In the genomic region with DNA sequence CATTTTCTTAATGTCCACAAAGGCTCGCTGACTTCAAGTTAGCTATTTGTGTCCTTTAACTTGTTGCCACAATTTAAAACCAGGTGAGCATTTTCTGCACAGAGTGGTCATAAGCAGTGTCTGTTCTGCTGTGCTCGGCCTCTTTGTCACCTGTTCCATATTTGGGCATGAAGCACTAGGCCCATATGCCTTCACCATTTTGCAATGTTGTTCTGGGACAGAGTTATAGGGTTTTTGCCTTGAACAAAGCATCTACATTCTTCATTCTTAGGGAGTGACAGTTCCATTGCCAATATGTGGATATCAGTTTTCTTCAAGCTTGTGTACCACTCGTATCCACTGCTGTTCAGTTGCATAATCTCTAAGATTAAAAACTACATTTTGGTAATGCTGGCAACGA, we compare ENCODE assay signal across 16 cellular contexts. TPM values are rescaled to one million over a fixed set of nuclear protein-coding genes. Genes with fewer than 3 reads are reported as not detected.
A peak's percentile ranks its signal among the peaks of the same experiment; 100 is the strongest.
DNase-seq lines count a peak whose midpoint lies in the region; ATAC-seq, FAIRE-seq and TF ChIP-seq lines count a peak whose summit lies in the region.
"Had no signal": no experiment of that assay in that cellular context is flagged by ENCODE, and none has a peak within 500 bp of the region (broad histone marks: within the 10 kb centered on the region; RNA-seq: fewer than 3 reads in every experiment).

No MANE protein-coding gene starts in this region.

- no peak overlapping the region for H2BK120ac ChIP-seq in mesenchymal stem cell (ENCODE audit: low read depth, low read length)

- H3K4ac ChIP-seq in mesenchymal stem cell (ENCODE audit: low read depth in 1 of 2, low read length in 2 of 2), result no peak overlapping the region

- FAIRE-seq in HepG2 (lab: Jason Lieb, UNC), result no peak
- FAIRE-seq: A204.1, RCC 7860 had no signal

- no peak overlapping the region for H4K91ac ChIP-seq in mesenchymal stem cell (ENCODE audit: low read length)

- H2AK5ac ChIP-seq in mesenchymal stem cell (ENCODE audit: low read length, severe bottlenecking), result peak overlapping the region; percentile 86

- DNase-seq in HepG2 (ENCODE audit: low spot score) (peak; percentile 13), right lobe of liver (no peak), activated B cell treated with CpG ODN at 0.5 μM for 24 hours (no peak), mesenchymal stem cell (no peak), amniotic stem cell (lab: John Stamatoyannopoulos, UW) (no peak), COLO829 (ENCODE audit: low spot score) (no peak)
- DNase-seq in activated T-cell treated with anti-CD3 and anti-CD28 coated beads, Interleukin-2, amount 50 U/mL, for 48 hours, result no peak
- DNase-seq: CD4-positive, alpha-beta T cell; IMR-90; NCI-H2029; SHP77 had no signal

- H3K27ac ChIP-seq in HepG2 (ENCODE audit: extremely low read length, insufficient read depth, low read length) (no peak overlapping the region), right lobe of liver (no peak overlapping the region), mesenchymal stem cell (ENCODE audit: low read length, poor library complexity, severe bottlenecking) (peak overlapping the region; percentile 37)

- H3K4me2 ChIP-seq in HepG2 (ENCODE audit: low read depth, low read length), result no peak overlapping the region
- no peak overlapping the region for H3K4me2 ChIP-seq in mesenchymal stem cell (ENCODE audit: low read length, poor library complexity, severe bottlenecking)

- ATAC-seq in HepG2 (no peak), right lobe of liver (no peak), activated B cell treated with CpG ODN at 0.5 μM for 24 hours (ENCODE audit: low read depth) (no peak), HG02759 (IDR thresholded peaks at IDR 0.05; ENCODE audit: unreplicated experiment) (no peak)
- ATAC-seq: SK-N-SH treated with all-trans-retinoic acid at 6 μM for 48 hours had no signal

- H2BK12ac ChIP-seq in mesenchymal stem cell (ENCODE audit: low read length in 2 of 2), result no peak overlapping the region

- 89% methylated on average over 4 of the region's 4 CpGs for WGBS in HepG2 (ENCODE audit: low lambda C conversion rate)
- 62% methylated on average over 3 of the region's 4 CpGs for WGBS in right lobe of liver (ENCODE audit: insufficient coverage, low coverage, low lambda C conversion rate, missing lambda C conversion rate)
- WGBS in mesenchymal stem cell, result 88% methylated on average over 3 of the region's 4 CpGs

- H3K9me3 ChIP-seq in HepG2 (ENCODE audit: low read length), result no peaks in the 10 kb centered on the region
- no peaks in the 10 kb centered on the region for H3K9me3 ChIP-seq in right lobe of liver
- no peaks in the 10 kb centered on the region for H3K9me3 ChIP-seq in mesenchymal stem cell (ENCODE audit: control insufficient read depth, low read length)
- H3K9me3 ChIP-seq: HAP-1 had no signal

- H3K27ac Mint-ChIP-seq in activated B cell treated with CpG ODN at 0.5 μM for 24 hours, result peak overlapping the region; percentile 57
- H3K27ac Mint-ChIP-seq: CD4-positive, alpha-beta T cell had no signal

- peaks cover 12% of the 10 kb centered on the region for H3K79me1 ChIP-seq in mesenchymal stem cell (replicated peaks; ENCODE audit: low read length, poor library complexity, severe bottlenecking)

- no peak for TF ChIP-seq CTCF in HepG2 (CRISPR knock-in tag; IDR thresholded peaks at IDR 0.05)
- no peak for TF ChIP-seq CTCF in right lobe of liver (IDR thresholded peaks at IDR 0.05)
- TF ChIP-seq CTCF in activated B cell treated with CpG ODN at 0.5 μM for 24 hours (IDR thresholded peaks at IDR 0.05), result no peak

- in situ Hi-C loops in HepG2 (cut with HindIII; ENCODE audit: extremely low pct_ligation_motif_present, low pct_unique_long_range_greater_than_20kb), result no loop called here

- no peak overlapping the region for H3K23ac ChIP-seq in mesenchymal stem cell (ENCODE audit: low read length in 2 of 2)

- no peak overlapping the region for H2BK5ac ChIP-seq in mesenchymal stem cell (ENCODE audit: low read depth, low read length, poor library complexity, severe bottlenecking)

- no peak overlapping the region for H3K4me3 Mint-ChIP-seq in activated B cell treated with CpG ODN at 0.5 μM for 24 hours
- H3K4me3 Mint-ChIP-seq: CD4-positive, alpha-beta T cell had no signal

- no peak for TF ChIP-seq RAD21 in HepG2 (CRISPR knock-in tag; IDR thresholded peaks at IDR 0.05)

- no peak overlapping the region for H3K4me3 ChIP-seq in HepG2 (replicated peaks in 1 of 3; ENCODE audit: insufficient read depth in 1 of 3, low read depth in 2 of 3, low read length in 3 of 3)
- no peak overlapping the region for H3K4me3 ChIP-seq in right lobe of liver
- no peak overlapping the region for H3K4me3 ChIP-seq in mesenchymal stem cell (ENCODE audit: insufficient read depth in 1 of 2, low read depth in 1 of 2, low read length in 2 of 2)
- H3K4me3 ChIP-seq: HAP-1 had no signal

- no peaks in the 10 kb centered on the region for H3K27me3 Mint-ChIP-seq in activated B cell treated with CpG ODN at 0.5 μM for 24 hours
- H3K27me3 Mint-ChIP-seq: CD4-positive, alpha-beta T cell had no signal

- TF ChIP-seq EP300 in HepG2 (IDR thresholded peaks at IDR 0.05; ENCODE audit: low read depth in 2 of 2, low read length in 2 of 2) (no peak), HepG2 (CRISPR knock-in tag; IDR thresholded peaks at IDR 0.05; ENCODE audit: borderline replicate concordance) (no peak)

- no peak for TF ChIP-seq POLR2A in HepG2 (IDR thresholded peaks at IDR 0.05; ENCODE audit: insufficient read depth in 1 of 2, low read depth in 2 of 2, low read length in 2 of 2)
- TF ChIP-seq POLR2A in right lobe of liver (IDR thresholded peaks at IDR 0.05), result no peak

- no peak overlapping the region for H3K18ac ChIP-seq in mesenchymal stem cell (ENCODE audit: low read depth in 1 of 2, low read length in 2 of 2)

- no peak overlapping the region for H2AFZ ChIP-seq in HepG2 (ENCODE audit: low read length)
- H2AFZ ChIP-seq in mesenchymal stem cell (ENCODE audit: low read depth, low read length), result no peak overlapping the region

- H3K9ac ChIP-seq in HepG2 (ENCODE audit: insufficient read depth, low read depth, low read length) (no peak overlapping the region), mesenchymal stem cell (ENCODE audit: low read length) (no peak overlapping the region)

- POLR2A ChIA-PET in HepG2 (lab: Yijun Ruan, JAX), result no interaction called here
- POLR2A ChIA-PET in activated B cell treated with CpG ODN at 0.5 μM for 24 hours (lab: Charles Lee), result interaction anchor here (1.7 to 2.7 kb wide), 2 partner anchors 12 to 56 kb away, joined by 5 to 7 read pairs; partner anchors contain the start of gene LRCH1

- no TSS peak for BruUV-seq in HepG2 (replicated peaks; lab: Mats Ljungman, UMichigan)

- CTCF ChIA-PET in HepG2 (lab: Yijun Ruan, JAX; ENCODE audit: low intra/inter-chr PET ratio, low total read pairs), result no interaction called here
- CTCF ChIA-PET in activated B cell treated with CpG ODN at 0.5 μM for 24 hours (lab: Charles Lee), result interaction anchor here (1.1 kb wide), 1 partner anchor 9 kb away, joined by 5 read pairs; no protein-coding TSS in a partner anchor

- H3K36me3 Mint-ChIP-seq in activated B cell treated with CpG ODN at 0.5 μM for 24 hours (ENCODE audit: low read depth), result peaks cover 1% of the 10 kb centered on the region

- H3K79me2 ChIP-seq in HepG2 (ENCODE audit: insufficient read depth, low read length), result peaks cover 56% of the 10 kb centered on the region

- H2BK15ac ChIP-seq in mesenchymal stem cell (ENCODE audit: low read depth, poor library complexity, severe bottlenecking), result no peak overlapping the region

- H3K36me3 ChIP-seq in HepG2 (replicated peaks in 1 of 2; ENCODE audit: control insufficient read depth in 1 of 2, insufficient read depth in 2 of 2, low read length in 2 of 2) (no peaks in the 10 kb centered on the region), right lobe of liver (no peaks in the 10 kb centered on the region), mesenchymal stem cell (ENCODE audit: control insufficient read depth in 1 of 2, insufficient read depth in 2 of 2, low read depth in 1 of 2, low read length in 2 of 2) (no peaks in the 10 kb centered on the region)
- H3K36me3 ChIP-seq: HAP-1 had no signal

- peaks cover 60% of the 10 kb centered on the region for H3K4me1 ChIP-seq in HepG2 (ENCODE audit: insufficient read depth, low read length)
- H3K4me1 ChIP-seq in right lobe of liver, result peaks cover 0 to 45% (median 7%) of the 10 kb centered on the region in 4 donors
- H3K4me1 ChIP-seq in mesenchymal stem cell (ENCODE audit: control insufficient read depth, insufficient read depth, low read depth, low read length), result peaks cover 20% of the 10 kb centered on the region

- intact Hi-C loops in HepG2 (cut with micrococcal nuclease; ENCODE audit: unreplicated experiment) (loop anchor here (2.0 to 5.0 kb wide), 3 partner anchors 14 to 73 kb away; no protein-coding TSS in a partner anchor), right lobe of liver (cut with DNase I) (no loop called here), activated B cell treated with CpG ODN at 0.5 μM for 24 hours (cut with micrococcal nuclease) (loop anchor here (1.0 to 5.0 kb wide), 3 partner anchors 12 to 68 kb away; no protein-coding TSS in a partner anchor)

- H3K27me3 ChIP-seq in HepG2 (ENCODE audit: control insufficient read depth in 1 of 2, insufficient read depth in 2 of 2, low read length in 2 of 2) (no peaks in the 10 kb centered on the region), right lobe of liver (no peaks in the 10 kb centered on the region), mesenchymal stem cell (ENCODE audit: control insufficient read depth in 1 of 2, insufficient read depth in 1 of 2, low read length in 2 of 2) (no peaks in the 10 kb centered on the region)

- no peaks in the 10 kb centered on the region for H4K20me1 ChIP-seq in HepG2 (ENCODE audit: insufficient read depth, low read length)

- peaks cover 86% of the 10 kb centered on the region for H3K4me1 Mint-ChIP-seq in activated B cell treated with CpG ODN at 0.5 μM for 24 hours

- no peaks in the 10 kb centered on the region for H3K9me3 Mint-ChIP-seq in activated B cell treated with CpG ODN at 0.5 μM for 24 hours
- H3K9me3 Mint-ChIP-seq: CD4-positive, alpha-beta T cell had no signal

- no peak overlapping the region for H3K14ac ChIP-seq in mesenchymal stem cell (ENCODE audit: low read length in 2 of 2)

- no peak overlapping the region for H4K8ac ChIP-seq in mesenchymal stem cell (ENCODE audit: low read length)

RNA-seq across cellular contexts. Expression of gene LRCH1, which starts 56.1 kb away (rescaled TPM):
- total RNA-seq in HepG2 (2016; rRNA removed; fragmentation: Illumina TruSeq; extraction: Trizol) (4.1 and 6.6 TPM in 2 replicates), right lobe of liver (1 to 10 TPM; 5.4 to 9.6 (median 7.7) TPM), activated B cell treated with CpG ODN at 0.5 μM for 24 hours (44.0 and 46.3 TPM in 2 replicates)
- total RNA-seq in HepG2 (2016; cell fraction: cytosol; rRNA removed; fragmentation: Illumina TruSeq; extraction: Trizol; ENCODE audit: low read depth), result 2.2 and 2.4 TPM in 2 replicates
- 4.2 and 6.0 TPM in 2 replicates for total RNA-seq in HepG2 (2016; cell fraction: insoluble cytoplasmic fraction; rRNA removed; fragmentation: Illumina TruSeq; extraction: Trizol)
- total RNA-seq in HepG2 (2016; cell fraction: membrane; rRNA removed; fragmentation: Illumina TruSeq; extraction: Trizol), result 3.5 and 3.9 TPM in 2 replicates
- 10.2 and 12.6 TPM in 2 replicates for total RNA-seq in HepG2 (2016; cell fraction: nucleus; rRNA removed; fragmentation: Illumina TruSeq; extraction: Trizol)
- polyA plus RNA-seq in HepG2 (2011; rRNA removed), result 9.2 and 12.6 TPM in 2 replicates
- polyA plus RNA-seq in HepG2 (2011; cell fraction: cytosol; rRNA removed), result 4.7 and 5.6 TPM in 2 replicates
- polyA plus RNA-seq in HepG2 (2011; cell fraction: nucleus; rRNA removed), result 9.3 and 10.3 TPM in 2 replicates
- 7.8 and 9.2 TPM in 2 replicates for polyA plus RNA-seq in HepG2 (2012)
- 0.29 and 0.41 TPM in 2 replicates for polyA plus RNA-seq in HepG2 (2016; cell fraction: cytosol; fragmentation: Illumina TruSeq; extraction: Trizol; ENCODE audit: low read depth)
- polyA plus RNA-seq in HepG2 (2016; cell fraction: insoluble cytoplasmic fraction; fragmentation: Illumina TruSeq; extraction: Trizol; ENCODE audit: low read depth), result 6.5 and 7.8 TPM in 2 replicates
- 1.3 and 1.7 TPM in 2 replicates for polyA plus RNA-seq in HepG2 (2016; cell fraction: membrane; fragmentation: Illumina TruSeq; extraction: Trizol; ENCODE audit: low read depth)
- polyA plus RNA-seq in HepG2 (2016; cell fraction: nucleus; fragmentation: Illumina TruSeq; extraction: Trizol; ENCODE audit: insufficient read depth, low read depth), result 9.3 TPM in 2 replicates
- 10.6 and 13.7 TPM in 2 replicates for polyA minus RNA-seq in HepG2 (2011; rRNA and poly(A)+ RNA removed; ENCODE audit: low replicate concordance)
- polyA minus RNA-seq in HepG2 (2011; cell fraction: cytosol; rRNA and poly(A)+ RNA removed), result 8.0 and 9.5 TPM in 2 replicates
- polyA minus RNA-seq in HepG2 (2011; cell fraction: nucleus; rRNA and poly(A)+ RNA removed), result 54.5 and 56.4 TPM in 2 replicates
- polyA plus RNA-seq in mesenchymal stem cell (2013, experiment 1 of 2), result 8.2 TPM
- polyA plus RNA-seq in mesenchymal stem cell (2013, experiment 2 of 2), result 7.9 TPM

Comparison
In these comparisons a context has a peak if more than half of its experiments do, and no peak if none do; other contexts are left out.
1. intact Hi-C loops: an anchor here in HepG2 (2.0 to 5.0 kb wide) and activated B cell treated with CpG ODN at 0.5 μM for 24 hours (1.0 to 5.0 kb wide); none called in right lobe of liver.